Comparison of ENCODE assay signal across 14 cellular contexts in genomic region chr5:133399247-133399891, GRCh38.
"Had no signal": no experiment of that assay in that cellular context is flagged by ENCODE, and none has a peak within 500 bp of the region (broad histone marks: within the 10 kb centered on the region; RNA-seq: fewer than 3 reads in every experiment).

No MANE protein-coding gene starts in this region.

- H3K27ac ChIP-seq: SK-N-MC, transverse colon had no signal

- H3K9me3 ChIP-seq: transverse colon had no signal

- DNase-seq: activated CD4-positive, alpha-beta T cell treated with anti-CD3 and anti-CD28 coated beads, Interleukin-2, amount 50 U/mL, for 1 hour; activated CD4-positive, CD25-positive, alpha-beta regulatory T cell; dermis blood vessel endothelial cell; glutamatergic neuron; immature natural killer cell; left colon; mesenchymal stem cell; T-cell; transverse colon had no signal

- H3K36me3 Mint-ChIP-seq: immature natural killer cell, T-cell had no signal

- ATAC-seq: esophagus mucosa, left colon had no signal

- H3K27ac Mint-ChIP-seq: activated naive CD4-positive, alpha-beta T cell treated with anti-CD3 and anti-CD28 coated beads for 36 hours; nephron; T-cell had no signal

- H3K9me3 Mint-ChIP-seq: activated naive CD4-positive, alpha-beta T cell treated with anti-CD3 and anti-CD28 coated beads for 36 hours; central memory CD8-positive, alpha-beta T cell; T-cell had no signal

- H3K4me3 Mint-ChIP-seq: activated naive CD4-positive, alpha-beta T cell treated with anti-CD3 and anti-CD28 coated beads for 36 hours; central memory CD8-positive, alpha-beta T cell; nephron; T-cell had no signal

- H3K4me3 ChIP-seq: SK-N-MC, transverse colon had no signal

- H3K36me3 ChIP-seq: transverse colon had no signal

- H3K27me3 ChIP-seq: transverse colon had no signal

- H3K4me1 ChIP-seq: transverse colon had no signal

- H3K27me3 Mint-ChIP-seq: central memory CD8-positive, alpha-beta T cell had no signal
